15 cellular contexts compared by ENCODE assay signal in the genomic region with DNA sequence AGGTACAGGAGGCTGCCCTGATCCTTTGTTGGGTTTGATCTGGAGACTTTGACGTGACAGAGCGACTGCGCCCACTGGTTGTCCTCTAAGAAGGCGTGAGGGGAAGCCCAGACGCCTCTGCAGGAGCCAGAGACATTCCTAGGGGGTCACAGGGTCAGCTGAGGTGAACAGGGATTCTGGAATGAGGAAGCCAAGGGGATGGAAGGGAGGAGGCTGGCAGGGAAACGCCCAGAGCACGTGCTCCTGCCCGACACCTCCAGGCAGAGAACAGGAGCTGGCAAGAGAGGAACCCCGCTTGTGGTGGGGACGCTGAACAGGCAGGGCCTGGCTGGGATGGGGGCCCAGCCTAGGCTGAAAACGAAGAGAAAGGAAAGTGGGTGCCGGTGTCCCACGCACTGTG. TPM values are rescaled to one million over a fixed set of nuclear protein-coding genes. Genes with fewer than 3 reads are reported as not detected.
DNase-seq lines count a peak whose midpoint lies in the region; ATAC-seq and TF ChIP-seq lines count a peak whose summit lies in the region.
"Had no signal": no experiment of that assay in that cellular context is flagged by ENCODE, and none has a peak within 500 bp of the region (broad histone marks: within the 10 kb centered on the region; RNA-seq: fewer than 3 reads in every experiment).

No MANE protein-coding gene starts in this region.

- no TSS peak for BruUV-seq in Caco-2 (replicated peaks; lab: Mats Ljungman, UMichigan)
- no TSS peak for BruUV-seq in PC-3 (replicated peaks; lab: Mats Ljungman, UMichigan)

- H3K4me3 ChIP-seq in Caco-2 (ENCODE audit: low read depth, low read length) = no peak overlapping the region
- H3K4me3 ChIP-seq in epithelial cell of esophagus (ENCODE audit: low read length) = no peak overlapping the region
- no peak overlapping the region for H3K4me3 ChIP-seq in PC-3 (ENCODE audit: low read length)
- H3K4me3 ChIP-seq: ascending aorta, BLaER1, psoas muscle, suprapubic skin had no signal

- H3K79me2 ChIP-seq in PC-3 (ENCODE audit: low read length) = no peaks in the 10 kb centered on the region

- H3K27me3 ChIP-seq in Caco-2 (replicated peaks; ENCODE audit: control insufficient read depth, insufficient read depth, low read length) = no peaks in the 10 kb centered on the region
- no peaks in the 10 kb centered on the region for H3K27me3 ChIP-seq in PC-3 (ENCODE audit: low read length)
- no peaks in the 10 kb centered on the region for H3K27me3 ChIP-seq in CD4-positive, alpha-beta T cell (ENCODE audit: control insufficient read depth, insufficient read depth, low read length)
- H3K27me3 ChIP-seq: ascending aorta, BLaER1, suprapubic skin had no signal

- ATAC-seq in GM18519 (IDR thresholded peaks at IDR 0.05; ENCODE audit: low FRiP score, unreplicated experiment) (no peak), PC-3 (no peak)
- no peak for ATAC-seq in CD4-positive, alpha-beta T cell (ENCODE audit: poor library complexity)
- ATAC-seq: psoas muscle had no signal

- POLR2A ChIA-PET in Caco-2 (lab: Charles Lee) (no interaction called here), PC-3 (lab: Charles Lee; ENCODE audit: unreplicated experiment) (no interaction called here)
- POLR2A ChIA-PET in CD4-positive, alpha-beta T cell (lab: Charles Lee) = no interaction called here

- peaks cover 9% of the 10 kb centered on the region for H3K4me1 ChIP-seq in Caco-2
- peaks cover under 1% of the 10 kb centered on the region for H3K4me1 ChIP-seq in PC-3 (ENCODE audit: insufficient read depth, low read length)
- H3K4me1 ChIP-seq: ascending aorta, BLaER1, psoas muscle had no signal

- TF ChIP-seq CTCF in Caco-2 (IDR thresholded peaks at IDR 0.05; ENCODE audit: insufficient read depth in 1 of 2, low read depth in 1 of 2, low read length in 1 of 2, severe bottlenecking in 1 of 2, unreplicated experiment in 1 of 2) = no peak
- no peak for TF ChIP-seq CTCF in epithelial cell of esophagus (IDR thresholded peaks at IDR 0.05; ENCODE audit: insufficient read depth, low read depth, low read length, missing control alignments)
- TF ChIP-seq CTCF in PC-3 (conservative IDR thresholded peaks at IDR 0.05; ENCODE audit: low read depth, low read length) = no peak
- TF ChIP-seq CTCF in CD4-positive, alpha-beta T cell (IDR thresholded peaks at IDR 0.05) = no peak

- peaks cover 21% of the 10 kb centered on the region for H3K4me1 Mint-ChIP-seq in Caco-2 (ENCODE audit: low read depth, unreplicated experiment)
- H3K4me1 Mint-ChIP-seq in CD4-positive, alpha-beta T cell (ENCODE audit: low read depth) = no peaks in the 10 kb centered on the region

- peaks cover 5% of the 10 kb centered on the region for H3K36me3 Mint-ChIP-seq in Caco-2 (ENCODE audit: insufficient read depth, unreplicated experiment)
- no peaks in the 10 kb centered on the region for H3K36me3 Mint-ChIP-seq in CD4-positive, alpha-beta T cell (ENCODE audit: low read depth)

- H3K4me3 Mint-ChIP-seq in Caco-2 (ENCODE audit: unreplicated experiment) = peak overlapping the region; percentile 49
- no peak overlapping the region for H3K4me3 Mint-ChIP-seq in CD4-positive, alpha-beta T cell

- no peak overlapping the region for H3K9ac ChIP-seq in PC-3 (ENCODE audit: low read length)
- H3K9ac ChIP-seq: BLaER1, KMS-11 had no signal

- CTCF ChIA-PET in Caco-2 (lab: Charles Lee) = interaction anchor here (0.7 to 1.0 kb wide), 2 partner anchors 51 to 74 kb away, joined by 3 read pairs; a partner anchor contains a TSS
- CTCF ChIA-PET in PC-3 (lab: Charles Lee) = no interaction called here
- CTCF ChIA-PET in CD4-positive, alpha-beta T cell (lab: Charles Lee) = no interaction called here

- H3K4me2 ChIP-seq in PC-3 (ENCODE audit: low read length) = no peak overlapping the region
- H3K4me2 ChIP-seq: BLaER1, KMS-11 had no signal

- H3K9me2 ChIP-seq in PC-3 (replicated peaks; ENCODE audit: low read length) = no peaks in the 10 kb centered on the region

- peak; percentile 74 to 85 for DNase-seq in Caco-2
- DNase-seq in M059J (ENCODE audit: low read depth) = peak; percentile 43
- peak; percentile 66 for DNase-seq in epithelial cell of esophagus (ENCODE audit: low read depth)
- DNase-seq in mucosa of gallbladder (ENCODE audit: low spot score) = peak; percentile 43
- no peak for DNase-seq in DMS 273 (lab: John Stamatoyannopoulos, UW; ENCODE audit: unreplicated experiment)
- DNase-seq in PC-3 = no peak
- no peak for DNase-seq in CD4-positive, alpha-beta T cell
- DNase-seq: activated CD8-positive, alpha-beta memory T cell treated with anti-CD3 and anti-CD28 coated beads, Interleukin-2, amount 50 U/mL, for 4 hours; erythroblast; psoas muscle had no signal

- no peaks in the 10 kb centered on the region for H4K20me1 ChIP-seq in PC-3 (ENCODE audit: low read length)
- H4K20me1 ChIP-seq: BLaER1 had no signal

- H3K36me3 ChIP-seq in Caco-2 (ENCODE audit: control insufficient read depth, insufficient read depth, low read length) (no peaks in the 10 kb centered on the region), PC-3 (ENCODE audit: low read depth, low read length) (no peaks in the 10 kb centered on the region)
- H3K36me3 ChIP-seq: ascending aorta, BLaER1, suprapubic skin had no signal

- H3K27ac ChIP-seq in PC-3 (ENCODE audit: low read length) = no peak overlapping the region
- no peak overlapping the region for H3K27ac ChIP-seq in CD4-positive, alpha-beta T cell (ENCODE audit: low read depth, low read length)
- H3K27ac ChIP-seq: ascending aorta, BLaER1, KMS-11, psoas muscle, suprapubic skin had no signal

- peak overlapping the region; percentile 93 for H3K27ac Mint-ChIP-seq in Caco-2 (ENCODE audit: unreplicated experiment)
- H3K27ac Mint-ChIP-seq in CD4-positive, alpha-beta T cell = no peak overlapping the region

- H3F3A ChIP-seq in PC-3 (ENCODE audit: low read length, unreplicated experiment) = no peaks in the 10 kb centered on the region

- H3K27me3 Mint-ChIP-seq in Caco-2 (ENCODE audit: insufficient read depth, unreplicated experiment) = no peaks in the 10 kb centered on the region
- H3K27me3 Mint-ChIP-seq in CD4-positive, alpha-beta T cell = peaks cover 5% of the 10 kb centered on the region

- H3K9me3 ChIP-seq in Caco-2 (no peaks in the 10 kb centered on the region), PC-3 (ENCODE audit: low read length) (no peaks in the 10 kb centered on the region)
- H3K9me3 ChIP-seq in CD4-positive, alpha-beta T cell (ENCODE audit: control insufficient read depth, low read length) = no peaks in the 10 kb centered on the region
- H3K9me3 ChIP-seq: ascending aorta, BLaER1, psoas muscle, suprapubic skin had no signal

- H3K9me3 Mint-ChIP-seq in Caco-2 (ENCODE audit: unreplicated experiment) = no peaks in the 10 kb centered on the region
- H3K9me3 Mint-ChIP-seq in CD4-positive, alpha-beta T cell = no peaks in the 10 kb centered on the region

- intact Hi-C loops in Caco-2 (cut with micrococcal nuclease; ENCODE audit: unreplicated experiment) (loop anchor here (1.0 kb wide), 1 partner anchor 28 kb away; a partner anchor contains a TSS), PC-3 (cut with micrococcal nuclease) (no loop called here)
- intact Hi-C loops in CD4-positive, alpha-beta T cell (cut with DNase I, micrococcal nuclease) = no loop called here

- H2AFZ ChIP-seq in PC-3 (ENCODE audit: low read length) = no peak overlapping the region

RNA-seq across cellular contexts. Expression of a gene that starts 5.6 kb away (rescaled TPM):
- total RNA-seq in Caco-2 (2022) (1.3 and 1.8 TPM in 2 replicates), mucosa of gallbladder (0.29 TPM), PC-3 (2014; rRNA removed) (2.3 and 4.4 TPM in 2 replicates)
- 0.10 TPM in 1 of 2 replicates, not detected in the other for total RNA-seq in M059J (2014; rRNA removed; shearing (Covaris generic))
- not detected for total RNA-seq in CD4-positive, alpha-beta T cell

RNA-seq across cellular contexts. Expression of a gene that starts 28.5 kb away (rescaled TPM):
- 190 and 192 TPM in 2 replicates for total RNA-seq in Caco-2 (2022)
- 103 and 145 TPM in 2 replicates for total RNA-seq in M059J (2014; rRNA removed; shearing (Covaris generic))
- total RNA-seq in mucosa of gallbladder = 57.9 TPM
- 167 and 185 TPM in 2 replicates for total RNA-seq in PC-3 (2014; rRNA removed)
- total RNA-seq in CD4-positive, alpha-beta T cell = 10 to 100 TPM; 79.6 to 79.7 TPM

RNA-seq across cellular contexts. Expression of a gene that starts 44.7 kb away (rescaled TPM):
- total RNA-seq in Caco-2 (2022) (39.5 and 42.8 TPM in 2 replicates), mucosa of gallbladder (64.8 TPM), PC-3 (2014; rRNA removed) (15.3 and 16.6 TPM in 2 replicates)
- 26.9 and 34.6 TPM in 2 replicates for total RNA-seq in M059J (2014; rRNA removed; shearing (Covaris generic))
- 100 to 1,000 TPM in 1 of 2 experiments, 10 to 100 TPM in 1; 97.9 to 102 TPM for total RNA-seq in CD4-positive, alpha-beta T cell

RNA-seq across cellular contexts. Expression of a gene that starts 44.8 kb away (rescaled TPM):
- 37.1 and 46.0 TPM in 2 replicates for total RNA-seq in Caco-2 (2022)
- 2.2 and 7.6 TPM in 2 replicates for total RNA-seq in M059J (2014; rRNA removed; shearing (Covaris generic))
- 16.3 TPM for total RNA-seq in mucosa of gallbladder
- 15.0 and 18.4 TPM in 2 replicates for total RNA-seq in PC-3 (2014; rRNA removed)
- total RNA-seq in CD4-positive, alpha-beta T cell = 10 to 100 TPM; 46.5 to 50.9 TPM

Comparison
In these comparisons a context has a peak if more than half of its experiments do, and no peak if none do; other contexts are left out.
1. DNase-seq: peak in Caco-2 (2 of 2), M059J (single experiment), epithelial cell of esophagus (single experiment) and mucosa of gallbladder (single experiment); none in DMS 273 (single experiment), PC-3 (single experiment) and CD4-positive, alpha-beta T cell (0 of 10).